ENCODE assay signal across 25 cellular contexts in genomic region chr17:58611331-58611730, GRCh38.
DNase-seq lines count a peak whose midpoint lies in the region; ATAC-seq, FAIRE-seq and TF ChIP-seq lines count a peak whose summit lies in the region.
"Had no signal": no experiment of that assay in that cellular context is flagged by ENCODE, and none has a peak within 500 bp of the region (broad histone marks: within the 10 kb centered on the region; RNA-seq: fewer than 3 reads in every experiment).

No MANE protein-coding gene starts in this region.

- H3K79me2 ChIP-seq in astrocyte (ENCODE audit: insufficient read depth, low read length) (no peaks in the 10 kb centered on the region), osteoblast (ENCODE audit: insufficient read depth, low read length) (no peaks in the 10 kb centered on the region)

- peaks cover 13% of the 10 kb centered on the region for H3K27me3 Mint-ChIP-seq in astrocyte (ENCODE audit: low read depth, unreplicated experiment)
- H3K27me3 Mint-ChIP-seq: B cell; CD4-positive, alpha-beta T cell had no signal

- H3K4me1 Mint-ChIP-seq in astrocyte (ENCODE audit: low read depth, unreplicated experiment): no peaks in the 10 kb centered on the region

- H2AFZ ChIP-seq in astrocyte (ENCODE audit: low read depth, low read length): no peak overlapping the region
- no peak overlapping the region for H2AFZ ChIP-seq in osteoblast (ENCODE audit: low read length)

- no peaks in the 10 kb centered on the region for H3K4me1 ChIP-seq in astrocyte (ENCODE audit: insufficient read depth, low read length)
- no peaks in the 10 kb centered on the region for H3K4me1 ChIP-seq in osteoblast (ENCODE audit: insufficient read depth, low read length)
- H3K4me1 ChIP-seq: A549, Caco-2 had no signal

- no peak for ATAC-seq in GM18502 (IDR thresholded peaks at IDR 0.05; ENCODE audit: poor library complexity, unreplicated experiment)
- ATAC-seq: A549; CD8-positive, alpha-beta T cell; GM12878 had no signal

- no peaks in the 10 kb centered on the region for H3K9me3 ChIP-seq in astrocyte (ENCODE audit: insufficient read depth, low read depth, low read length)
- no peaks in the 10 kb centered on the region for H3K9me3 ChIP-seq in osteoblast (ENCODE audit: low read depth, low read length)
- H3K9me3 ChIP-seq: A549; BLaER1 treated with 17β-estradiol and CSF1 and Interleukin-3, amounts not matched to agents 10 nM and 100 nM; Caco-2 had no signal

- H3K4me3 Mint-ChIP-seq in astrocyte (ENCODE audit: unreplicated experiment): no peak overlapping the region
- H3K4me3 Mint-ChIP-seq: B cell; CD4-positive, alpha-beta T cell; CD8-positive, alpha-beta T cell had no signal

- H3K27ac Mint-ChIP-seq in astrocyte (ENCODE audit: unreplicated experiment): no peak overlapping the region
- H3K27ac Mint-ChIP-seq: B cell; CD4-positive, alpha-beta T cell; CD8-positive, alpha-beta T cell had no signal

- H4K20me1 ChIP-seq in astrocyte (ENCODE audit: insufficient read depth, low read length) (no peaks in the 10 kb centered on the region), osteoblast (ENCODE audit: insufficient read depth, low read length) (no peaks in the 10 kb centered on the region)
- H4K20me1 ChIP-seq: BLaER1 treated with 17β-estradiol and CSF1 and Interleukin-3, amounts not matched to agents 10 nM and 100 nM had no signal

- H3K4me2 ChIP-seq in astrocyte (ENCODE audit: low read length) (no peak overlapping the region), osteoblast (ENCODE audit: insufficient read depth, low read length) (no peak overlapping the region)
- H3K4me2 ChIP-seq: A549; BLaER1 treated with 17β-estradiol and CSF1 and Interleukin-3, amounts not matched to agents 10 nM and 100 nM had no signal

- H3K27ac ChIP-seq in astrocyte (ENCODE audit: low read depth, low read length): no peak overlapping the region
- no peak overlapping the region for H3K27ac ChIP-seq in osteoblast (ENCODE audit: low read depth, low read length)
- H3K27ac ChIP-seq: 22Rv1; A549; BLaER1 treated with 17β-estradiol and CSF1 and Interleukin-3, amounts not matched to agents 10 nM and 100 nM; C4-2B had no signal

- peak; percentile 11 for DNase-seq in EH (ENCODE audit: low read depth)
- DNase-seq in M059J (ENCODE audit: low read depth): peak; percentile 5
- DNase-seq in astrocyte (ENCODE audit: low read depth): peak; percentile 15
- peak; percentile 66 for DNase-seq in osteoblast (ENCODE audit: insufficient read length, low spot score, missing footprints)
- DNase-seq in KG1 (lab: John Stamatoyannopoulos, UW): no peak
- no peak for DNase-seq in H4 (ENCODE audit: low spot score)
- no peak for DNase-seq in ecto neural progenitor cell (ENCODE audit: low spot score)
- DNase-seq: AML-193; Caco-2; Calu3; CD4-positive, alpha-beta T cell; CD8-positive, alpha-beta T cell; DMS79 treated with DMSO at 0.1 percent for 48 hours; EL; GDM1 had no signal

- no peak overlapping the region for H3K9ac ChIP-seq in astrocyte (ENCODE audit: low read length)
- H3K9ac ChIP-seq: BLaER1 treated with 17β-estradiol and CSF1 and Interleukin-3, amounts not matched to agents 10 nM and 100 nM had no signal

- no peak for TF ChIP-seq CTCF in astrocyte (IDR thresholded peaks at IDR 0.05; ENCODE audit: insufficient read depth, low read depth, low read length)
- TF ChIP-seq CTCF in osteoblast (IDR thresholded peaks at IDR 0.05; ENCODE audit: extremely low read depth, low read depth, low read length): no peak

- H3K36me3 ChIP-seq in astrocyte (ENCODE audit: insufficient read depth, low read length) (no peaks in the 10 kb centered on the region), osteoblast (ENCODE audit: insufficient read depth, low read length) (no peaks in the 10 kb centered on the region)
- H3K36me3 ChIP-seq: BLaER1 treated with 17β-estradiol and CSF1 and Interleukin-3, amounts not matched to agents 10 nM and 100 nM had no signal

- H3K4me3 ChIP-seq in astrocyte (ENCODE audit: insufficient read depth, low read depth, low read length): no peak overlapping the region
- no peak overlapping the region for H3K4me3 ChIP-seq in osteoblast (ENCODE audit: insufficient read depth, low read length)
- H3K4me3 ChIP-seq: A549; BLaER1 treated with 17β-estradiol and CSF1 and Interleukin-3, amounts not matched to agents 10 nM and 100 nM; GM12878 had no signal

- peaks cover 3% of the 10 kb centered on the region for H3K9me3 Mint-ChIP-seq in astrocyte (ENCODE audit: unreplicated experiment)
- H3K9me3 Mint-ChIP-seq: CD4-positive, alpha-beta T cell; CD8-positive, alpha-beta T cell had no signal

- FAIRE-seq in astrocyte (lab: Jason Lieb, UNC): no peak
- FAIRE-seq: A549, D721Med, GM12878, GM12892, GM19239 had no signal

- peaks cover 3% of the 10 kb centered on the region for H3K36me3 Mint-ChIP-seq in astrocyte (ENCODE audit: low read depth, unreplicated experiment)
- H3K36me3 Mint-ChIP-seq: CD8-positive, alpha-beta T cell had no signal

- H3K27me3 ChIP-seq in astrocyte (ENCODE audit: insufficient read depth, low read length) (no peaks in the 10 kb centered on the region), osteoblast (ENCODE audit: insufficient read depth, low read length) (no peaks in the 10 kb centered on the region)
- H3K27me3 ChIP-seq: BLaER1 treated with 17β-estradiol and CSF1 and Interleukin-3, amounts not matched to agents 10 nM and 100 nM had no signal

Comparison
In these comparisons a context has a peak if more than half of its experiments do, and no peak if none do; other contexts are left out.
1. DNase-seq: peak in EH (single experiment), M059J (single experiment), astrocyte (single experiment) and osteoblast (single experiment); none in KG1 (single experiment), H4 (single experiment) and ecto neural progenitor cell (single experiment).